Comparison of ENCODE assay signal across 19 cellular contexts in genomic region chr12:100123316-100124095, GRCh38. TPM values are rescaled to one million over a fixed set of nuclear protein-coding genes. Genes with fewer than 3 reads are reported as not detected.
A peak's percentile ranks its signal among the peaks of the same experiment; 100 is the strongest.
DNase-seq lines count a peak whose midpoint lies in the region; ATAC-seq and TF ChIP-seq lines count a peak whose summit lies in the region.
"Had no signal": no experiment of that assay in that cellular context is flagged by ENCODE, and none has a peak within 500 bp of the region (broad histone marks: within the 10 kb centered on the region; RNA-seq: fewer than 3 reads in every experiment).

No MANE protein-coding gene starts in this region.

- H3F3A ChIP-seq in GM23248 (ENCODE audit: insufficient read depth) = peaks cover 16% of the 10 kb centered on the region

- 60 to 63% methylated on average over 8 of the region's 8 CpGs for WGBS in GM23248 (ENCODE audit: low coverage in 1 of 2, low lambda C conversion rate in 2 of 2, missing lambda C conversion rate in 2 of 2), 2 experiments

- H3K9me2 ChIP-seq in GM23248 (ENCODE audit: insufficient read depth) = no peaks in the 10 kb centered on the region

- no peak for ATAC-seq in HG02571 (IDR thresholded peaks at IDR 0.05; ENCODE audit: unreplicated experiment)

- peaks cover 5% of the 10 kb centered on the region; the same call in 1 of the 2 replicates for H4K20me1 ChIP-seq in GM23248 (ENCODE audit: insufficient read depth)

- H3K9me3 Mint-ChIP-seq in mesothelial cell of epicardium = peaks cover 11% of the 10 kb centered on the region

- peak overlapping the region; percentile 53 for H3K27ac Mint-ChIP-seq in mesothelial cell of epicardium
- H3K27ac Mint-ChIP-seq: IgD-negative memory B cell had no signal

- H2AFZ ChIP-seq in GM23248 = no peak overlapping the region

- peaks cover 23% of the 10 kb centered on the region for H3K4me1 ChIP-seq in GM23248 (ENCODE audit: insufficient read depth)

- no peak for TF ChIP-seq CTCF in VCaP (conservative IDR thresholded peaks at IDR 0.05)
- TF ChIP-seq CTCF in mesothelial cell of epicardium (IDR thresholded peaks at IDR 0.05; ENCODE audit: unreplicated experiment) = no peak

- H3K79me2 ChIP-seq in GM23248 (ENCODE audit: insufficient read depth) = peaks cover 97% of the 10 kb centered on the region

- H3K4me2 ChIP-seq in GM23248 (ENCODE audit: unreplicated experiment) = no peak overlapping the region
- H3K4me2 ChIP-seq: BLaER1 treated with 17β-estradiol and CSF1 and Interleukin-3, amounts not matched to agents 10 nM and 100 nM had no signal

- no peak overlapping the region for H3K9ac ChIP-seq in GM23248
- H3K9ac ChIP-seq: BLaER1 treated with 17β-estradiol and CSF1 and Interleukin-3, amounts not matched to agents 10 nM and 100 nM had no signal

- no peaks in the 10 kb centered on the region for H3K36me3 ChIP-seq in GM23248 (ENCODE audit: low read depth)

- H3K9me3 ChIP-seq in GM23248 (ENCODE audit: low read depth) = no peaks in the 10 kb centered on the region

- H3K4me3 ChIP-seq in GM23248 = no peak overlapping the region
- H3K4me3 ChIP-seq: BLaER1 treated with 17β-estradiol and CSF1 and Interleukin-3, amounts not matched to agents 10 nM and 100 nM had no signal

- in situ Hi-C loops in GM23248 (cut with MboI) = no loop called here

- DNase-seq in AG08395 (ENCODE audit: low spot score) (peak; percentile 6), GM03348 (ENCODE audit: low spot score) (peak; percentile 27), mesothelial cell of epicardium (ENCODE audit: low spot score in 2 of 2, unreplicated experiment in 2 of 2) (no peak), DMS114 treated with DMSO at 0.1 percent for 48 hours (lab: John Stamatoyannopoulos, UW; ENCODE audit: unreplicated experiment) (no peak), islet precursor cell (no peak), GM23248 (no peak)
- DNase-seq: CD4-positive, alpha-beta memory T cell; DMS153; GOT3; HCEC 1CT; MV-4-11; NCI-H1417; NCI-H187; NCI-H526; Right ventricle myocardium superior had no signal

- peaks cover 17% of the 10 kb centered on the region for H3K4me1 Mint-ChIP-seq in mesothelial cell of epicardium

- no peaks in the 10 kb centered on the region for H3K27me3 ChIP-seq in GM23248 (replicated peaks; ENCODE audit: insufficient read depth)
- H3K27me3 ChIP-seq: BLaER1 treated with 17β-estradiol and CSF1 and Interleukin-3, amounts not matched to agents 10 nM and 100 nM had no signal

- peaks cover 15% of the 10 kb centered on the region for H3K36me3 Mint-ChIP-seq in mesothelial cell of epicardium

- no peaks in the 10 kb centered on the region for H3K27me3 Mint-ChIP-seq in mesothelial cell of epicardium (ENCODE audit: low read depth)
- H3K27me3 Mint-ChIP-seq: CD4-positive, alpha-beta memory T cell; IgD-negative memory B cell had no signal

- H3K27ac ChIP-seq in VCaP (peak overlapping the region; percentile 41), GM23248 (no peak overlapping the region)

- no peak overlapping the region for H3K4me3 Mint-ChIP-seq in mesothelial cell of epicardium
- H3K4me3 Mint-ChIP-seq: CD4-positive, alpha-beta memory T cell had no signal

RNA-seq across cellular contexts. Expression of gene BLTP3B, which starts 19.2 kb away (rescaled TPM):
- 19.3 to 22.2 TPM (median 21.8 TPM) in 3 replicates for total RNA-seq in mesothelial cell of epicardium
- 26.2 and 31.0 TPM in 2 replicates for total RNA-seq in GM23248 (2014; rRNA removed; shearing (Covaris generic))
- polyA plus RNA-seq in GM23248 (2016; fragmentation: Nextera tagmentation; extraction: Ambion mirVana) = 14.9 and 17.7 TPM in 2 replicates

Comparison
In these comparisons a context has a peak if more than half of its experiments do, and no peak if none do; other contexts are left out.
1. DNase-seq: peak in AG08395 (single experiment) and GM03348 (single experiment); none in mesothelial cell of epicardium (0 of 2), DMS114 treated with DMSO at 0.1 percent for 48 hours (single experiment), islet precursor cell (single experiment) and GM23248 (single experiment).